ENCODE assay signal across 9 cellular contexts in the genomic region with DNA sequence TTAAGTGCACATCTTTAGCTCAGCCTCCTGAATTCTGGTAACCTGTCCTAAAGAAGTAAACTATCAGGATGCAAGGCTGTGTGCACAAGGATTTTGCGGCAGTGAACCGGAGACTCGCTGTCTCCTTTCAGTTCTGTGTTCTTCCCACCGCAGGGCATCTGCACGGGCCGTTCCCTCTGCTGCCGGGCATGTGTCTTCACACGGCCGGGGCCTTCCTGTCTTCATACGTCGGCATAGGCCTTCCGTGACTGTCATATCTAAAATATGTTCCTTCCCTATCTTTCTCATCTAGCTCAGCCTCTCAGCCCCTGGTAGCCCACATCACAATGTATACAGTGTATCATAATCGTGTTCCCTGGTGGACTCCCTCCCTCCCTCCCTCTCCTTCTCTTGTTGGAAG. TPM values are rescaled to one million over a fixed set of nuclear protein-coding genes. Genes with fewer than 3 reads are reported as not detected.
DNase-seq lines count a peak whose midpoint lies in the region; ATAC-seq and TF ChIP-seq lines count a peak whose summit lies in the region.
"Had no signal": no experiment of that assay in that cellular context is flagged by ENCODE, and none has a peak within 500 bp of the region (broad histone marks: within the 10 kb centered on the region; RNA-seq: fewer than 3 reads in every experiment).

No MANE protein-coding gene starts in this region.

- H3K4me3 ChIP-seq in HL-60 (replicated peaks; ENCODE audit: insufficient read depth, low read length) (no peak overlapping the region), mucosa of rectum (ENCODE audit: low read length in 2 of 2) (no peak overlapping the region), brain microvascular endothelial cell (ENCODE audit: low read depth, low read length) (no peak overlapping the region)

- H3K9me3 ChIP-seq in mucosa of rectum (ENCODE audit: control insufficient read depth in 2 of 2, low read length in 2 of 2): no peaks in the 10 kb centered on the region

- no peaks in the 10 kb centered on the region for H3K9me3 Mint-ChIP-seq in activated naive CD8-positive, alpha-beta T cell treated with anti-CD3 and anti-CD28 coated beads for 36 hours

- H3K27ac ChIP-seq in HL-60 (replicated peaks) (peak overlapping the region; percentile 87), mucosa of rectum (ENCODE audit: low read depth in 2 of 2, low read length in 2 of 2) (peak overlapping the region; percentile 59 to 61), brain microvascular endothelial cell (no peak overlapping the region)

- peak overlapping the region; percentile 21 for H3K27ac Mint-ChIP-seq in activated naive CD8-positive, alpha-beta T cell treated with anti-CD3 and anti-CD28 coated beads for 36 hours

- no peaks in the 10 kb centered on the region for H3K36me3 Mint-ChIP-seq in activated naive CD8-positive, alpha-beta T cell treated with anti-CD3 and anti-CD28 coated beads for 36 hours

- DNase-seq in CD1c-positive myeloid dendritic cell (ENCODE audit: extremely low spot score): peak; percentile 85
- peak in 1 of 2 experiments; percentile 81 for DNase-seq in HL-60 (ENCODE audit: low read depth in 1 of 2, low spot score in 1 of 2)
- DNase-seq in activated naive CD8-positive, alpha-beta T cell treated with anti-CD3 and anti-CD28 coated beads for 36 hours: peak; percentile 25
- no peak for DNase-seq in cerebellar nuclear complex (lab: John Stamatoyannopoulos, UW)
- DNase-seq in brain microvascular endothelial cell: no peak
- DNase-seq in AG08396 (ENCODE audit: low spot score): no peak

- in situ Hi-C loops in brain microvascular endothelial cell (cut with HindIII; ENCODE audit: low pct_ligation_motif_present, low sequenced_read_pairs): no loop called here

- peaks cover 4% of the 10 kb centered on the region for H3K27me3 Mint-ChIP-seq in activated naive CD8-positive, alpha-beta T cell treated with anti-CD3 and anti-CD28 coated beads for 36 hours

- peaks cover 10 to 16% of the 10 kb centered on the region in 2 donors for H3K4me1 ChIP-seq in mucosa of rectum (ENCODE audit: control insufficient read depth in 2 of 2, insufficient read depth in 2 of 2, low read length in 2 of 2)

- H3K36me3 ChIP-seq in mucosa of rectum (ENCODE audit: control insufficient read depth in 2 of 2, insufficient read depth in 2 of 2, low read length in 2 of 2): no peaks in the 10 kb centered on the region
- H3K36me3 ChIP-seq in brain microvascular endothelial cell (replicated peaks): no peaks in the 10 kb centered on the region

- H3K4me3 Mint-ChIP-seq in activated naive CD8-positive, alpha-beta T cell treated with anti-CD3 and anti-CD28 coated beads for 36 hours: no peak overlapping the region

- no peaks in the 10 kb centered on the region for H3K27me3 ChIP-seq in HL-60 (ENCODE audit: insufficient read depth, poor library complexity, severe bottlenecking)
- H3K27me3 ChIP-seq in mucosa of rectum (ENCODE audit: control insufficient read depth in 2 of 2, insufficient read depth in 2 of 2, low read length in 2 of 2): no peaks in the 10 kb centered on the region
- H3K27me3 ChIP-seq in brain microvascular endothelial cell (replicated peaks): no peaks in the 10 kb centered on the region

- peaks cover 20% of the 10 kb centered on the region for H3K4me1 Mint-ChIP-seq in activated naive CD8-positive, alpha-beta T cell treated with anti-CD3 and anti-CD28 coated beads for 36 hours

- no peak overlapping the region for H3K9ac ChIP-seq in mucosa of rectum (ENCODE audit: low read depth in 1 of 2, low read length in 2 of 2)

- no peak for TF ChIP-seq CTCF in HL-60 (IDR thresholded peaks at IDR 0.05; ENCODE audit: insufficient read depth, low read length)
- TF ChIP-seq CTCF in brain microvascular endothelial cell (IDR thresholded peaks at IDR 0.05; ENCODE audit: low read depth, low read length, missing control alignments): no peak

- ATAC-seq in GM21723 (IDR thresholded peaks at IDR 0.05; ENCODE audit: unreplicated experiment): no peak

RNA-seq across cellular contexts. Expression of gene PALD1, which starts 16.4 kb away (rescaled TPM):
- 1 to 10 TPM; 2.7 to 3.1 TPM for total RNA-seq in activated naive CD8-positive, alpha-beta T cell treated with anti-CD3 and anti-CD28 coated beads for 36 hours

RNA-seq across cellular contexts. Expression of gene NODAL, which starts 53.5 kb away (rescaled TPM):
- not detected for total RNA-seq in activated naive CD8-positive, alpha-beta T cell treated with anti-CD3 and anti-CD28 coated beads for 36 hours
- total RNA-seq: osteoblast had no signal

Comparison
In these comparisons a context has a peak if more than half of its experiments do, and no peak if none do; other contexts are left out.
1. DNase-seq: peak in CD1c-positive myeloid dendritic cell (single experiment) and activated naive CD8-positive, alpha-beta T cell treated with anti-CD3 and anti-CD28 coated beads for 36 hours (single experiment); none in cerebellar nuclear complex (0 of 2), brain microvascular endothelial cell (single experiment) and AG08396 (single experiment).